9 cellular contexts compared by ENCODE assay signal in the genomic region with DNA sequence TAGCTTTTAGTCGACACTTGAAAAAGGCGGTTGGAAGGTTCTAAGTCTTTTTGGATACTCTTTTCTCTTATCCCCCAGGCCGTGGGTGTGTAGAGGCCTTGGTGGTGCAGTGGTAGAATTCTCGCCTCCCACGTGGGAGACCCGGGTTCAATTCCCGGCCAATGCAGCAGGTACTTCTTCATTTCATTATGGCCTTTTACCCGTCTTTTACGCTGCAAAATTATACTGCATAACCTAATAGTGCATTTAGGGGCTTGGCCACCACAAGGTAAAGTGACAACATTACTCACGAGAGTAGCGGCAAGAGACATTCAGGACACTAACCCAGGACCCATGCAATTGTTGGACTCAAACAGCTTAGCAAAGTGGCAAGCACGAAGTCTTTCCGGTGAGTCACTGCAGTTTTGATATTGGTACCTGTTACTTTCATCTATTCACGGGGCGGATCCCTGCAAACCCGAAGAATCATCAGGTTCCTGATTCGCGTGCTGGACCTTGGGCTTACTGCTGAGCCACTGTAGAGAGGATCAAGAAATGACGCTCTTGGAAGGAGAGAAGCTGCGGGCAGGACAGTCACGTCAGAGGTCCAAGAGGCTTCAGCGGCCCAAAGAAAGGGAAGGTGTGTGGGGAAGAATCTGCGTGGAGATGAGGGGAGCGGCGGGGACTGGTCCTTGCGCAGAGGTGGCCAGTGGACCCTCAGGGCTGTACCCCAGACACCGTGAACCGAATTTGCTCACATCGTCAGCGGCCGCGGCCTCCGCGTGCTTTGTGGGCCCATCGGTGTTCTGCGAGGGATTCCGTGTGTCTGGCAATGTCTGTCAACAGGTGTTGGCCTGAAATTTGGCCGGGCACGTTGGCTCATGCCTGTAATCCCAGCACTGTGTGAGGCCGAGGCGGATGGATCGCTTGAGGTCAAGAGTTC. TPM values are rescaled to one million over a fixed set of nuclear protein-coding genes. Genes with fewer than 3 reads are reported as not detected.
A peak's percentile ranks its signal among the peaks of the same experiment; 100 is the strongest.
DNase-seq lines count a peak whose midpoint lies in the region; ATAC-seq, FAIRE-seq and TF ChIP-seq lines count a peak whose summit lies in the region.
"Had no signal": no experiment of that assay in that cellular context is flagged by ENCODE, and none has a peak within 500 bp of the region (broad histone marks: within the 10 kb centered on the region; RNA-seq: fewer than 3 reads in every experiment).

No MANE protein-coding gene starts in this region.

- no peak overlapping the region for H4K8ac ChIP-seq in H9 (replicated peaks; ENCODE audit: insufficient read length, low read depth, low read length)

- no peak overlapping the region for H3K23ac ChIP-seq in H9 (ENCODE audit: insufficient read length, low read depth, low read length)

- DNase-seq in AG10803 (ENCODE audit: low read depth) (peak; percentile 29), H9 (peak; percentile 68), RWPE2 (ENCODE audit: low spot score) (peak; percentile 81), astrocyte (ENCODE audit: low read depth) (peak; percentile 52), lower lobe of right lung (no peak), upper lobe of right lung (peak; percentile 66), AG08396 (ENCODE audit: low spot score) (no peak)

- no peaks in the 10 kb centered on the region for H3K9me3 ChIP-seq in H9 (ENCODE audit: control insufficient read depth, low read depth, low read length)
- H3K9me3 ChIP-seq in RWPE2 (ENCODE audit: severe bottlenecking): no peaks in the 10 kb centered on the region
- H3K9me3 ChIP-seq in astrocyte (ENCODE audit: insufficient read depth, low read depth, low read length): no peaks in the 10 kb centered on the region
- no peaks in the 10 kb centered on the region for H3K9me3 ChIP-seq in lower lobe of right lung
- H3K9me3 ChIP-seq in upper lobe of right lung: no peaks in the 10 kb centered on the region

- FAIRE-seq in astrocyte (lab: Jason Lieb, UNC): no peak

- H3K4me2 ChIP-seq in H9 (ENCODE audit: insufficient read depth, insufficient read length, low read length): no peak overlapping the region
- H3K4me2 ChIP-seq in astrocyte (ENCODE audit: low read length): no peak overlapping the region

- H3K36me3 Mint-ChIP-seq in H9 (ENCODE audit: insufficient read depth in 1 of 3, low read depth in 3 of 3): no peaks in the 10 kb centered on the region
- no peaks in the 10 kb centered on the region for H3K36me3 Mint-ChIP-seq in astrocyte (ENCODE audit: low read depth, unreplicated experiment)
- H3K36me3 Mint-ChIP-seq: brain had no signal

- H3K27ac Mint-ChIP-seq in H9: no peak overlapping the region
- H3K27ac Mint-ChIP-seq in astrocyte (ENCODE audit: unreplicated experiment): no peak overlapping the region
- H3K27ac Mint-ChIP-seq: brain had no signal

- no peaks in the 10 kb centered on the region for H3K79me2 ChIP-seq in H9 (ENCODE audit: insufficient read depth, low read length)
- H3K79me2 ChIP-seq in astrocyte (ENCODE audit: insufficient read depth, low read length): no peaks in the 10 kb centered on the region

- H3K9ac ChIP-seq in H9 (ENCODE audit: extremely low read depth, insufficient read length, low read length) (no peak overlapping the region), astrocyte (ENCODE audit: low read length) (no peak overlapping the region)

- H2AFZ ChIP-seq in H9 (ENCODE audit: low read length) (no peak overlapping the region), astrocyte (ENCODE audit: low read depth, low read length) (no peak overlapping the region)

- H3K4me3 ChIP-seq in AG10803 (ENCODE audit: low read length) (no peak overlapping the region), RWPE2 (ENCODE audit: severe bottlenecking) (no peak overlapping the region), astrocyte (ENCODE audit: insufficient read depth, low read depth, low read length) (no peak overlapping the region), lower lobe of right lung (no peak overlapping the region), upper lobe of right lung (no peak overlapping the region)

- H3K79me1 ChIP-seq in H9 (ENCODE audit: insufficient read depth, low read depth, low read length, poor library complexity, severe bottlenecking): no peaks in the 10 kb centered on the region

- H3K4me1 ChIP-seq in H9 (ENCODE audit: insufficient read depth, low read length) (no peaks in the 10 kb centered on the region), RWPE2 (ENCODE audit: insufficient read depth, poor library complexity, severe bottlenecking) (no peaks in the 10 kb centered on the region), astrocyte (ENCODE audit: insufficient read depth, low read length) (no peaks in the 10 kb centered on the region), lower lobe of right lung (no peaks in the 10 kb centered on the region), upper lobe of right lung (no peaks in the 10 kb centered on the region)

- no peak for TF ChIP-seq CTCF in AG10803 (conservative IDR thresholded peaks at IDR 0.05; ENCODE audit: low read length)
- no peak for TF ChIP-seq CTCF in H9 (conservative IDR thresholded peaks at IDR 0.05)
- TF ChIP-seq CTCF in RWPE2 (IDR thresholded peaks at IDR 0.05; ENCODE audit: poor library complexity, severe bottlenecking): no peak
- no peak for TF ChIP-seq CTCF in astrocyte (IDR thresholded peaks at IDR 0.05; ENCODE audit: insufficient read depth, low read depth, low read length)
- TF ChIP-seq CTCF in lower lobe of right lung (IDR thresholded peaks at IDR 0.05): no peak
- TF ChIP-seq CTCF in upper lobe of right lung (IDR thresholded peaks at IDR 0.05): no peak

- ATAC-seq in RWPE2 (ENCODE audit: low read depth): peak; percentile 91
- peak; percentile 60 to 74 for ATAC-seq in lower lobe of right lung
- peak; percentile 63 for ATAC-seq in upper lobe of right lung
- ATAC-seq in GM18861 (IDR thresholded peaks at IDR 0.05; ENCODE audit: unreplicated experiment): no peak

- H3K4me1 Mint-ChIP-seq in H9 (0 out of 4 replicates have a peak, but pooled peaks cover 0 to 2% of the 10 kb centered on the region in 2 experiments), astrocyte (ENCODE audit: low read depth, unreplicated experiment) (no peaks in the 10 kb centered on the region)
- H3K4me1 Mint-ChIP-seq: brain had no signal

- no peak overlapping the region for H2AK5ac ChIP-seq in H9 (ENCODE audit: insufficient read length, low read length)

- H2BK12ac ChIP-seq in H9 (ENCODE audit: insufficient read length, low read depth, low read length): no peak overlapping the region

- H3T11ph ChIP-seq in H9 (ENCODE audit: low read length): no peak overlapping the region

- H3K14ac ChIP-seq in H9 (ENCODE audit: insufficient read depth, low read length): no peak overlapping the region

- H4K20me1 ChIP-seq in H9 (ENCODE audit: control insufficient read depth, insufficient read depth, insufficient read length) (no peaks in the 10 kb centered on the region), astrocyte (ENCODE audit: insufficient read depth, low read length) (no peaks in the 10 kb centered on the region)

- no peak overlapping the region for H2BK5ac ChIP-seq in H9 (ENCODE audit: insufficient read length, low read length)

- no peaks in the 10 kb centered on the region; the same call in 1 of the 2 replicates for H3K27me3 Mint-ChIP-seq in H9 (ENCODE audit: low read depth)
- H3K27me3 Mint-ChIP-seq in astrocyte (ENCODE audit: low read depth, unreplicated experiment): peaks cover 11% of the 10 kb centered on the region
- H3K27me3 Mint-ChIP-seq: brain had no signal

- no peaks in the 10 kb centered on the region for H3K9me3 Mint-ChIP-seq in H9
- H3K9me3 Mint-ChIP-seq in astrocyte (ENCODE audit: unreplicated experiment): no peaks in the 10 kb centered on the region

- no peaks in the 10 kb centered on the region for H3K23me2 ChIP-seq in H9 (ENCODE audit: insufficient read length, low read depth, low read length, poor library complexity, severe bottlenecking)

- H2BK120ac ChIP-seq in H9 (ENCODE audit: low read depth, low read length, poor library complexity, severe bottlenecking): no peak overlapping the region

- no peak overlapping the region for H3K56ac ChIP-seq in H9 (ENCODE audit: insufficient read length, low read depth, low read length)

- no peaks in the 10 kb centered on the region for H3K36me3 ChIP-seq in RWPE2 (ENCODE audit: low read depth)
- H3K36me3 ChIP-seq in astrocyte (ENCODE audit: insufficient read depth, low read length): no peaks in the 10 kb centered on the region
- H3K36me3 ChIP-seq in lower lobe of right lung: no peaks in the 10 kb centered on the region
- H3K36me3 ChIP-seq in upper lobe of right lung: no peaks in the 10 kb centered on the region

- H3K4me3 Mint-ChIP-seq in H9: no peak overlapping the region
- no peak overlapping the region for H3K4me3 Mint-ChIP-seq in astrocyte (ENCODE audit: unreplicated experiment)
- H3K4me3 Mint-ChIP-seq: brain had no signal

- H3K27me3 ChIP-seq in H9 (ENCODE audit: insufficient read depth, low read length) (no peaks in the 10 kb centered on the region), RWPE2 (ENCODE audit: insufficient read depth, poor library complexity, severe bottlenecking) (no peaks in the 10 kb centered on the region), astrocyte (ENCODE audit: insufficient read depth, low read length) (peaks cover 29% of the 10 kb centered on the region), lower lobe of right lung (ENCODE audit: low read depth) (peaks cover 32% of the 10 kb centered on the region), upper lobe of right lung (peaks cover 34% of the 10 kb centered on the region)

- no peak overlapping the region for H2BK15ac ChIP-seq in H9 (ENCODE audit: low read depth, low read length)

- no peak overlapping the region for H3K18ac ChIP-seq in H9 (ENCODE audit: insufficient read length, low read depth, low read length)

- no peak overlapping the region for H3K27ac ChIP-seq in H9 (ENCODE audit: insufficient read length, low read depth, low read length)
- H3K27ac ChIP-seq in RWPE2 (ENCODE audit: poor library complexity, severe bottlenecking): no peak overlapping the region
- no peak overlapping the region for H3K27ac ChIP-seq in astrocyte (ENCODE audit: low read depth, low read length)
- no peak overlapping the region for H3K27ac ChIP-seq in lower lobe of right lung
- no peak overlapping the region for H3K27ac ChIP-seq in upper lobe of right lung

- H4K91ac ChIP-seq in H9 (ENCODE audit: insufficient read length, low read depth, low read length): no peak overlapping the region

- intact Hi-C loops in lower lobe of right lung (cut with DNase I): no loop called here
- intact Hi-C loops in upper lobe of right lung (cut with DNase I): no loop called here

- no peak overlapping the region for H4K5ac ChIP-seq in H9 (ENCODE audit: insufficient read length, low read depth, low read length)

- no peak overlapping the region for H2BK20ac ChIP-seq in H9 (ENCODE audit: low read depth, low read length, poor library complexity, severe bottlenecking)

- WGBS in H9 (ENCODE audit: extremely low coverage, insufficient read length, low lambda C conversion rate): no CpG with 5 or more reads among the region's 42 CpGs

- no peak overlapping the region for H3K4ac ChIP-seq in H9 (ENCODE audit: low read depth, low read length)

RNA-seq across cellular contexts. Expression of gene RNU1-4, which starts 12.9 kb away (rescaled TPM):
- 1,874 and 2,051 TPM in 2 replicates for total RNA-seq in H9 (2021)
- 1,356 and 1,553 TPM in 2 replicates for total RNA-seq in astrocyte
- 6,803 TPM for total RNA-seq in lower lobe of right lung
- total RNA-seq in upper lobe of right lung: 6,622 TPM

Comparison
In these comparisons a context has a peak if more than half of its experiments do, and no peak if none do; other contexts are left out.
1. DNase-seq: peak in AG10803 (single experiment), H9 (single experiment), RWPE2 (single experiment), astrocyte (single experiment) and upper lobe of right lung (single experiment); none in lower lobe of right lung (single experiment) and AG08396 (single experiment).